ENCODE assay signal across 37 cellular contexts in the genomic region with DNA sequence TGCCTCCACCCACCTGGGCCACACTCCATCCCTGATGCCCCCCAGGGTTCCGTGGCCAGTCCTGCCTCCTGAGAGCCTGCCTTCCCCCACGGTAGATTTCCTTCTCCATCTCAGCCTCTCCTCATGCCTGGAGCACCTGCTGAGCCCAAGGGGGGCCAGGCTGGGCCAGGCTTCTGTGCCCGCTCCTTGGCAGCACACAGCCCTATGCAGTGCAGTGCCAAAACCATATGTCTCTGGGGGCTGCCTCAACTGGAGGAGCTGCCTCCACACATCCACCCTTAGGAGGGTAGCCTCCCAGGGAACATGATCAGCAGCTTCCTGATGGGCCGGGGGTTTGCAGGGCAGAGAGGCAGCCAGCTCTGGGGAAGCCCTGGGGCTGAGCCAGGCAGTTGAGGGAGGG. TPM values are rescaled to one million over a fixed set of nuclear protein-coding genes. Genes with fewer than 3 reads are reported as not detected.
"Had no signal": no experiment of that assay in that cellular context is flagged by ENCODE, and none has a peak within 500 bp of the region (broad histone marks: within the 10 kb centered on the region; RNA-seq: fewer than 3 reads in every experiment).

No MANE protein-coding gene starts in this region.

- H3K4me3 Mint-ChIP-seq: activated CD4-positive, alpha-beta memory T cell treated with anti-CD3 and anti-CD28 coated beads, Interleukin-2, amount 10 ng/mL, durations not matched to agents 7 days and 5 days; activated CD4-positive, alpha-beta T cell treated with anti-CD3 and anti-CD28 coated beads, Interleukin-2, amount 10 ng/mL, durations not matched to agents 7 days and 5 days; activated naive CD8-positive, alpha-beta T cell; activated T-cell treated with anti-CD3 and anti-CD28 coated beads, Interleukin-2, amount 50 U/mL, for 24 hours; activated T-helper 17 cell treated with anti-CD3 and anti-CD28 coated beads, Interleukin-2, amount 50 U/mL, for 72 hours; central memory CD8-positive, alpha-beta T cell; dendritic cell treated with granulocyte-macrophage colony-stimulating factor and Interleukin-4, amounts not matched to agents 40 ng/mL and 50 ng/mL, for 4 days; effector memory CD8-positive, alpha-beta T cell; T-helper 17 cell; T-helper 2 cell treated with Interferon-gamma antibody and Interleukin-4, amounts not matched to agents 5 μg/mL and 100 μg/mL, for 36 hours had no signal

- H3K9me3 Mint-ChIP-seq: central memory CD8-positive, alpha-beta T cell had no signal

- H3K9me3 ChIP-seq: esophagus squamous epithelium had no signal

- H3K27me3 Mint-ChIP-seq: dendritic cell treated with granulocyte-macrophage colony-stimulating factor and Interleukin-4, amounts not matched to agents 40 ng/mL and 50 ng/mL, for 4 days had no signal

- H3K4me1 Mint-ChIP-seq: activated CD4-positive, alpha-beta memory T cell treated with anti-CD3 and anti-CD28 coated beads, Interleukin-2, amount 10 ng/mL, durations not matched to agents 7 days and 5 days; activated CD4-positive, alpha-beta T cell treated with anti-CD3 and anti-CD28 coated beads, Interleukin-2, amount 10 ng/mL, durations not matched to agents 7 days and 5 days; activated T-helper 17 cell treated with anti-CD3 and anti-CD28 coated beads, Interleukin-2, amount 50 U/mL, for 72 hours; central memory CD8-positive, alpha-beta T cell; T-helper 17 cell had no signal

- DNase-seq: activated CD4-positive, alpha-beta memory T cell treated with anti-CD3 and anti-CD28 coated beads, Interleukin-2, amount 10 ng/mL, durations not matched to agents 7 days and 5 days; activated CD4-positive, alpha-beta T cell treated with anti-CD3 and anti-CD28 coated beads for 4 hours; activated CD4-positive, alpha-beta T cell treated with anti-CD3 and anti-CD28 coated beads, Interleukin-2, amount 10 ng/mL, durations not matched to agents 7 days and 5 days; activated CD4-positive, alpha-beta T cell treated with anti-CD3 and anti-CD28 coated beads, Interleukin-2, amount 50 U/mL, for 4 hours; activated CD4-positive, CD25-positive, alpha-beta regulatory T cell; activated CD4-positive, CD25-positive, alpha-beta regulatory T cell treated with anti-CD3 and anti-CD28 coated beads, Interleukin-2, amount 50 U/mL, for 72 hours; activated CD8-positive, alpha-beta memory T cell treated with anti-CD3 and anti-CD28 coated beads, Interleukin-2, amount 50 U/mL, for 48 hours; activated effector memory CD4-positive, alpha-beta T cell treated with Interleukin-2 at 50 U/mL for 16 hours; activated gamma-delta T cell treated with Interleukin-2 at 50 U/mL for 16 hours; activated naive CD4-positive, alpha-beta T cell treated with anti-CD3 and anti-CD28 coated beads, Interleukin-2, amount 50 U/mL, for 16 hours; activated naive CD4-positive, alpha-beta T cell treated with Interleukin-2 at 50 U/mL for 16 hours; activated T-cell treated with anti-CD3 and anti-CD28 coated beads for 4 hours; activated T-cell treated with anti-CD3 and anti-CD28 coated beads, Interleukin-2, amount 50 U/mL, for 24 hours; amniotic stem cell; anterior cingulate cortex; brain microvascular endothelial cell; dorsolateral prefrontal cortex; effector CD4-positive, alpha-beta T cell; effector memory CD8-positive, alpha-beta T cell; erythroblast; esophagus squamous epithelium; T-helper 1 cell; T-helper 17 cell had no signal

- H3K36me3 ChIP-seq: brain microvascular endothelial cell, esophagus squamous epithelium had no signal

- ATAC-seq: activated T-helper 17 cell treated with anti-CD3 and anti-CD28 coated beads, Interleukin-2, amount 50 U/mL, for 72 hours; effector memory CD8-positive, alpha-beta T cell; T-helper 17 cell had no signal

- H3K4me1 ChIP-seq: esophagus squamous epithelium had no signal

- H3K4me3 ChIP-seq: coronary artery, dorsolateral prefrontal cortex, esophagus squamous epithelium had no signal

- H3K27ac Mint-ChIP-seq: activated CD4-positive, alpha-beta memory T cell treated with anti-CD3 and anti-CD28 coated beads, Interleukin-2, amount 10 ng/mL, durations not matched to agents 7 days and 5 days; activated CD4-positive, alpha-beta T cell treated with anti-CD3 and anti-CD28 coated beads, Interleukin-2, amount 10 ng/mL, durations not matched to agents 7 days and 5 days; activated naive CD8-positive, alpha-beta T cell; activated T-cell treated with anti-CD3 and anti-CD28 coated beads, Interleukin-2, amount 50 U/mL, for 24 hours; activated T-helper 17 cell treated with anti-CD3 and anti-CD28 coated beads, Interleukin-2, amount 50 U/mL, for 72 hours; effector memory CD8-positive, alpha-beta T cell; T-helper 17 cell; T-helper 2 cell treated with Interferon-gamma antibody and Interleukin-4, amounts not matched to agents 5 μg/mL and 100 μg/mL, for 36 hours had no signal

RNA-seq across cellular contexts. Expression of gene GATA2, which starts 24.6 kb away (rescaled TPM):
- total RNA-seq: activated CD4-positive, alpha-beta T cell treated with anti-CD3 and anti-CD28 coated beads, Interleukin-2, amount 10 ng/mL, durations not matched to agents 7 days and 5 days had no signal

RNA-seq across cellular contexts. Expression of gene DNAJB8, which starts 51.0 kb away (rescaled TPM):
- total RNA-seq: activated CD4-positive, alpha-beta memory T cell treated with anti-CD3 and anti-CD28 coated beads, Interleukin-2, amount 10 ng/mL, durations not matched to agents 7 days and 5 days; activated CD4-positive, alpha-beta T cell treated with anti-CD3 and anti-CD28 coated beads, Interleukin-2, amount 10 ng/mL, durations not matched to agents 7 days and 5 days; activated T-helper 17 cell treated with anti-CD3 and anti-CD28 coated beads, Interleukin-2, amount 50 U/mL, for 72 hours; astrocyte; bronchial epithelial cell; cardiac septum; cerebellum; dorsolateral prefrontal cortex; esophagus squamous epithelium; fibroblast of lung; fibroblast of villous mesenchyme; frontal cortex; T-helper 17 cell had no signal
- polyA plus RNA-seq: adipose tissue, fibroblast of lung had no signal
